ENCODE assay signal across 8 cellular contexts in genomic region chr9:127779136-127779981, GRCh38. TPM values are rescaled to one million over a fixed set of nuclear protein-coding genes. Genes with fewer than 3 reads are reported as not detected.
DNase-seq lines count a peak whose midpoint lies in the region; ATAC-seq and TF ChIP-seq lines count a peak whose summit lies in the region.

No MANE protein-coding gene starts in this region.

- no peak overlapping the region for H3K4me3 ChIP-seq in PC-3 (ENCODE audit: low read length)

- CTCF ChIA-PET in PC-3 (lab: Charles Lee) = no interaction called here

- no peak overlapping the region for H2AFZ ChIP-seq in PC-3 (ENCODE audit: low read length)

- no TSS peak for BruUV-seq in PC-3 (replicated peaks; lab: Mats Ljungman, UMichigan)

- ATAC-seq in HG02852 (IDR thresholded peaks at IDR 0.05; ENCODE audit: unreplicated experiment) (peak; percentile 51), PC-3 (no peak)
- peak; percentile 47 for ATAC-seq in effector memory CD8-positive, alpha-beta T cell (replicated peaks)

- H3K36me3 Mint-ChIP-seq in T-helper 2 cell treated with Interferon-gamma antibody and Interleukin-4, amounts not matched to agents 5 μg/mL and 100 μg/mL, for 36 hours (ENCODE audit: low read depth) = peaks cover 22% of the 10 kb centered on the region
- H3K36me3 Mint-ChIP-seq in effector memory CD8-positive, alpha-beta T cell (ENCODE audit: insufficient read depth) = peaks cover 34% of the 10 kb centered on the region
- no peaks in the 10 kb centered on the region for H3K36me3 Mint-ChIP-seq in nephron progenitor cell (ENCODE audit: low read depth)

- no peaks in the 10 kb centered on the region for H3K27me3 Mint-ChIP-seq in T-helper 2 cell treated with Interferon-gamma antibody and Interleukin-4, amounts not matched to agents 5 μg/mL and 100 μg/mL, for 36 hours (ENCODE audit: low read depth)
- H3K27me3 Mint-ChIP-seq in effector memory CD8-positive, alpha-beta T cell = no peaks in the 10 kb centered on the region
- H3K27me3 Mint-ChIP-seq in nephron progenitor cell (ENCODE audit: low read depth, poor library complexity) = peaks cover 3% of the 10 kb centered on the region

- DNase-seq in T-helper 2 cell treated with Interferon-gamma antibody and Interleukin-4, amounts not matched to agents 5 μg/mL and 100 μg/mL, for 36 hours (ENCODE audit: low spot score) = peak; percentile 75
- peak in 2 of 3 experiments; percentile 41 to 49 for DNase-seq in effector memory CD8-positive, alpha-beta T cell
- DNase-seq in stimulated activated CD4-positive, alpha-beta T cell treated with anti-CD3 and anti-CD28 coated beads, Interleukin-2, amount 100 ng/mL, for 24 hours = peak; percentile 60 to 67
- DNase-seq in nephron progenitor cell (no peak), PC-3 (no peak), ureter (ENCODE audit: low spot score) (no peak)

- peak; percentile 45 for TF ChIP-seq POLR2A in GM18526 (IDR thresholded peaks at IDR 0.05; ENCODE audit: extremely low read depth, insufficient read length)

- intact Hi-C loops in PC-3 (cut with micrococcal nuclease) = no loop called here

- no peak overlapping the region for H3K4me2 ChIP-seq in PC-3 (ENCODE audit: low read length)

- H3K9me2 ChIP-seq in PC-3 (replicated peaks; ENCODE audit: low read length) = no peaks in the 10 kb centered on the region

- peak overlapping the region; percentile 98 for H3K4me3 Mint-ChIP-seq in T-helper 2 cell treated with Interferon-gamma antibody and Interleukin-4, amounts not matched to agents 5 μg/mL and 100 μg/mL, for 36 hours
- peak overlapping the region; percentile 92 to 97 for H3K4me3 Mint-ChIP-seq in effector memory CD8-positive, alpha-beta T cell
- no peak overlapping the region for H3K4me3 Mint-ChIP-seq in nephron progenitor cell

- H3K27ac Mint-ChIP-seq in T-helper 2 cell treated with Interferon-gamma antibody and Interleukin-4, amounts not matched to agents 5 μg/mL and 100 μg/mL, for 36 hours = peak overlapping the region; percentile 89
- peak overlapping the region; percentile 89 to 94 for H3K27ac Mint-ChIP-seq in effector memory CD8-positive, alpha-beta T cell
- H3K27ac Mint-ChIP-seq in nephron progenitor cell = no peak overlapping the region

- peaks cover 43% of the 10 kb centered on the region for H3K4me1 Mint-ChIP-seq in T-helper 2 cell treated with Interferon-gamma antibody and Interleukin-4, amounts not matched to agents 5 μg/mL and 100 μg/mL, for 36 hours (ENCODE audit: low read depth)
- peaks cover 54 to 64% of the 10 kb centered on the region in 2 donors for H3K4me1 Mint-ChIP-seq in effector memory CD8-positive, alpha-beta T cell (ENCODE audit: low read depth in 2 of 2)
- H3K4me1 Mint-ChIP-seq in nephron progenitor cell = peaks cover 44% of the 10 kb centered on the region

- POLR2A ChIA-PET in PC-3 (lab: Charles Lee; ENCODE audit: unreplicated experiment) = interaction anchor here (0.5 kb wide), 1 partner anchor 236 kb away, joined by 3 read pairs; no protein-coding TSS in a partner anchor

- H3K9me3 ChIP-seq in PC-3 (ENCODE audit: low read length) = no peaks in the 10 kb centered on the region

- H3K4me1 ChIP-seq in PC-3 (ENCODE audit: insufficient read depth, low read length) = no peaks in the 10 kb centered on the region

- no peak for TF ChIP-seq CTCF in nephron progenitor cell (IDR thresholded peaks at IDR 0.05)
- TF ChIP-seq CTCF in PC-3 (conservative IDR thresholded peaks at IDR 0.05; ENCODE audit: low read depth, low read length) = no peak

- no peaks in the 10 kb centered on the region for H3K36me3 ChIP-seq in PC-3 (ENCODE audit: low read depth, low read length)

- H3K27me3 ChIP-seq in PC-3 (ENCODE audit: low read length) = no peaks in the 10 kb centered on the region

- no peaks in the 10 kb centered on the region for H3F3A ChIP-seq in PC-3 (ENCODE audit: low read length, unreplicated experiment)

- no peaks in the 10 kb centered on the region for H3K79me2 ChIP-seq in PC-3 (ENCODE audit: low read length)

- no peaks in the 10 kb centered on the region for H3K9me3 Mint-ChIP-seq in T-helper 2 cell treated with Interferon-gamma antibody and Interleukin-4, amounts not matched to agents 5 μg/mL and 100 μg/mL, for 36 hours
- no peaks in the 10 kb centered on the region for H3K9me3 Mint-ChIP-seq in effector memory CD8-positive, alpha-beta T cell
- no peaks in the 10 kb centered on the region for H3K9me3 Mint-ChIP-seq in nephron progenitor cell

- no peaks in the 10 kb centered on the region for H4K20me1 ChIP-seq in PC-3 (ENCODE audit: low read length)

- H3K27ac ChIP-seq in PC-3 (ENCODE audit: low read length) = no peak overlapping the region

- no peak overlapping the region for H3K9ac ChIP-seq in PC-3 (ENCODE audit: low read length)

RNA-seq across cellular contexts. Expression of gene SH2D3C, which starts 0.9 kb away (rescaled TPM):
- total RNA-seq in PC-3 (2014; rRNA removed) (0.26 and 1.0 TPM in 2 replicates), ureter (15.7 TPM)

RNA-seq across cellular contexts. Expression of gene CDK9, which starts 6.5 kb away (rescaled TPM):
- 37.3 and 39.2 TPM in 2 replicates for total RNA-seq in PC-3 (2014; rRNA removed)
- total RNA-seq in ureter = 81.0 TPM

RNA-seq across cellular contexts. Expression of gene FPGS, which starts 23.3 kb away (rescaled TPM):
- 78.5 and 133 TPM in 2 replicates for total RNA-seq in PC-3 (2014; rRNA removed)
- 115 TPM for total RNA-seq in ureter

RNA-seq across cellular contexts. Expression of gene TOR2A, which starts 44.3 kb away (rescaled TPM):
- total RNA-seq in PC-3 (2014; rRNA removed) (12.2 and 14.1 TPM in 2 replicates), ureter (9.9 TPM)

Comparison
In these comparisons a context has a peak if more than half of its experiments do, and no peak if none do; other contexts are left out.
1. DNase-seq: peak in T-helper 2 cell treated with Interferon-gamma antibody and Interleukin-4, amounts not matched to agents 5 μg/mL and 100 μg/mL, for 36 hours (single experiment), effector memory CD8-positive, alpha-beta T cell (2 of 3) and stimulated activated CD4-positive, alpha-beta T cell treated with anti-CD3 and anti-CD28 coated beads, Interleukin-2, amount 100 ng/mL, for 24 hours (2 of 2); none in nephron progenitor cell (single experiment), PC-3 (single experiment) and ureter (single experiment).